ENCODE assay signal across 14 cellular contexts in the genomic region with DNA sequence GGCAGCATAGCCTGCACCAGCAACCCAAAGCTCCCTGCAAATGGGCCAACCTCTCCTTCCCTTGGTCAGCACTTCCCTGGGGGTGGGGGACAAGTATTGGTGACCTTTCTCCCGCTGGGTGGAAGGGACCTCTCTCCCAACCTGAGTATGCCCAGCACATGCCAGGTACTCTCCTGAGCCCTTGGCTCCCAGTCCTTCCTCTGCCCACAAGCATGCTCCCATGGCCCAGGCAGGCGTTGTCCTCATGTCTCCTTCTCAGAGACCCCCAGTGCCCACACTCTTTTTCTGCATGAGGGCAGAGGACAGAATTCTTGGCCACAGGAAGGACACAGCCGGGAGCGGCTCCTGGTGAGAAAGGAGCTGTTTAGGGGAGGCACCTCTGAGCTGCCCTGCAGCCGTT.
A peak's percentile ranks its signal among the peaks of the same experiment; 100 is the strongest.
DNase-seq lines count a peak whose midpoint lies in the region; ATAC-seq and TF ChIP-seq lines count a peak whose summit lies in the region.
"Had no signal": no experiment of that assay in that cellular context is flagged by ENCODE, and none has a peak within 500 bp of the region (broad histone marks: within the 10 kb centered on the region; RNA-seq: fewer than 3 reads in every experiment).

No MANE protein-coding gene starts in this region.

- H3K4me1 Mint-ChIP-seq in activated T-cell treated with anti-CD3 and anti-CD28 coated beads, Interleukin-2, amount 50 U/mL, for 24 hours (ENCODE audit: low read depth): no peaks in the 10 kb centered on the region
- H3K4me1 Mint-ChIP-seq in chondrocyte (ENCODE audit: low read depth): peaks cover 11% of the 10 kb centered on the region

- H3K4me3 Mint-ChIP-seq in activated T-cell treated with anti-CD3 and anti-CD28 coated beads, Interleukin-2, amount 50 U/mL, for 24 hours: no peak overlapping the region
- no peak overlapping the region for H3K4me3 Mint-ChIP-seq in chondrocyte (ENCODE audit: unreplicated experiment)

- TF ChIP-seq POLR2A in transverse colon (IDR thresholded peaks at IDR 0.05): no peak

- intact Hi-C loops in transverse colon (cut with DNase I; ENCODE audit: low total_unique reads): no loop called here

- H3K9me3 Mint-ChIP-seq in activated T-cell treated with anti-CD3 and anti-CD28 coated beads, Interleukin-2, amount 50 U/mL, for 24 hours: peaks cover 14% of the 10 kb centered on the region
- peaks cover 16% of the 10 kb centered on the region for H3K9me3 Mint-ChIP-seq in chondrocyte (ENCODE audit: low read depth)

- in situ Hi-C loops in transverse colon (cut with MboI; ENCODE audit: low pct_ligation_motif_present in 1 of 4, low pct_unique_long_range_greater_than_20kb in 1 of 4, low sequenced_read_pairs in 3 of 4): no loop called here

- H3K27ac ChIP-seq in transverse colon: no peak overlapping the region
- H3K27ac ChIP-seq: A549, GM23248 had no signal

- H3K27ac Mint-ChIP-seq in activated T-cell treated with anti-CD3 and anti-CD28 coated beads, Interleukin-2, amount 50 U/mL, for 24 hours: no peak overlapping the region
- H3K27ac Mint-ChIP-seq in chondrocyte (ENCODE audit: unreplicated experiment): no peak overlapping the region
- H3K27ac Mint-ChIP-seq: CD8-positive, alpha-beta memory T cell had no signal

- no peak for ATAC-seq in HG02973 (IDR thresholded peaks at IDR 0.05; ENCODE audit: unreplicated experiment)
- ATAC-seq: A549, HepG2 had no signal

- H3K36me3 ChIP-seq in transverse colon: peaks cover 0 to 39% (median 10%) of the 10 kb centered on the region in 4 donors

- peaks cover 95% of the 10 kb centered on the region for H3K36me3 Mint-ChIP-seq in activated T-cell treated with anti-CD3 and anti-CD28 coated beads, Interleukin-2, amount 50 U/mL, for 24 hours (ENCODE audit: low read depth)
- H3K36me3 Mint-ChIP-seq in chondrocyte (ENCODE audit: low read depth): peaks cover 43% of the 10 kb centered on the region

- peak; percentile 2 for DNase-seq in activated T-cell treated with anti-CD3 and anti-CD28 coated beads, Interleukin-2, amount 50 U/mL, for 24 hours
- DNase-seq in activated T-cell treated with anti-CD3 and anti-CD28 coated beads for 4 hours (no peak), chondrocyte (ENCODE audit: low spot score) (peak; percentile 53), mesenteric fat pad (ENCODE audit: low spot score) (peak; percentile 35), transverse colon (peak; percentile 3), C1 segment of cervical spinal cord (lab: John Stamatoyannopoulos, UW) (no peak)
- DNase-seq: Caco-2; CD8-positive, alpha-beta memory T cell; DMS53; GF-D8; GM23248 had no signal

- TF ChIP-seq CTCF in chondrocyte (IDR thresholded peaks at IDR 0.05) (no peak), transverse colon (IDR thresholded peaks at IDR 0.05) (no peak)

- peaks cover 0 to 4% of the 10 kb centered on the region in 2 donors for H3K9me3 ChIP-seq in transverse colon
- H3K9me3 ChIP-seq: Caco-2 had no signal

- 80% methylated on average over 5 of the region's 5 CpGs; no CpG with 5 or more reads in 1 of the 2 donors for WGBS in transverse colon (ENCODE audit: low coverage in 1 of 2), 2 donors

- no peaks in the 10 kb centered on the region for H3K27me3 Mint-ChIP-seq in activated T-cell treated with anti-CD3 and anti-CD28 coated beads, Interleukin-2, amount 50 U/mL, for 24 hours
- H3K27me3 Mint-ChIP-seq in chondrocyte (ENCODE audit: low read depth): no peaks in the 10 kb centered on the region
- H3K27me3 Mint-ChIP-seq: CD8-positive, alpha-beta memory T cell had no signal

- no peak overlapping the region for H3K4me3 ChIP-seq in transverse colon
- H3K4me3 ChIP-seq: A549, GM23248 had no signal

- no peak for TF ChIP-seq EP300 in transverse colon (IDR thresholded peaks at IDR 0.05; ENCODE audit: low read depth)

- peaks cover 0 to 4% (median 0%) of the 10 kb centered on the region in 4 donors for H3K4me1 ChIP-seq in transverse colon
- H3K4me1 ChIP-seq: A549, Caco-2 had no signal

- H3K27me3 ChIP-seq in transverse colon: no peaks in the 10 kb centered on the region

Comparison
In these comparisons a context has a peak if more than half of its experiments do, and no peak if none do; other contexts are left out.
1. DNase-seq: peak in activated T-cell treated with anti-CD3 and anti-CD28 coated beads, Interleukin-2, amount 50 U/mL, for 24 hours (single experiment), chondrocyte (single experiment), mesenteric fat pad (single experiment) and transverse colon (single experiment); none in activated T-cell treated with anti-CD3 and anti-CD28 coated beads for 4 hours (single experiment) and C1 segment of cervical spinal cord (0 of 14).